17 cellular contexts compared by ENCODE assay signal in the genomic region with DNA sequence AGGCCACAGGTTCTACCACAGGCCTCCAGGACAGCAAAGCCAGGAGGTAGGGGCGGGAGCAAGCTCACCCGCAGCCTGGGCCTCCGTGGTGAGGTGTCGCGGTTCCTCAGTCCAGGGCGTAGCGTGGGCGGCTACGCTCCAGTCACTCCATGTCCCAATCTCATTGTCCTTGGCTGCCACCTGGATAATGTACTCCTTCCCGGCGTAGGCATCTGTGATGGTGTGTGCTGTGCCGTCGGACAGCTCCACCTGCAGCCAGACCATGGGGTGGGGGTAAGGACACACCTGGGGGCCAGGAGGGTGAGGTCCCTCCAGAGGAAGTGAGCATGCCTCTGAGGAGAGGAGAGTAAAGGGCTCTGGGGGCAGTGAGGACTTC. TPM values are rescaled to one million over a fixed set of nuclear protein-coding genes. Genes with fewer than 3 reads are reported as not detected.
"Had no signal": no experiment of that assay in that cellular context is flagged by ENCODE, and none has a peak within 500 bp of the region (broad histone marks: within the 10 kb centered on the region; RNA-seq: fewer than 3 reads in every experiment).

No MANE protein-coding gene starts in this region.

- ATAC-seq: activated naive CD4-positive, alpha-beta T cell treated with anti-CD3 and anti-CD28 coated beads, Interleukin-2, amount 50 U/mL, for 72 hours; heart right ventricle; right cardiac atrium; SK-N-SH treated with all-trans-retinoic acid at 6 μM for 48 hours; stimulated activated naive CD8-positive, alpha-beta T cell treated with anti-CD3 and anti-CD28 coated beads, Interleukin-15, amount 100 ng/mL, for 72 hours; T-helper 17 cell had no signal

- H3K27ac Mint-ChIP-seq: activated CD4-positive, alpha-beta T cell treated with anti-CD3 and anti-CD28 coated beads, Interleukin-2, amount 10 ng/mL, durations not matched to agents 7 days and 5 days; activated naive CD4-positive, alpha-beta T cell treated with anti-CD3 and anti-CD28 coated beads, Interleukin-2, amount 50 U/mL, for 72 hours; mesothelial cell of epicardium; stimulated activated naive CD8-positive, alpha-beta T cell treated with anti-CD3 and anti-CD28 coated beads, Interleukin-15, amount 100 ng/mL, for 72 hours; T-helper 17 cell had no signal

- H3K9me3 ChIP-seq: heart right ventricle, thoracic aorta had no signal

- H3K36me3 ChIP-seq: heart right ventricle, thoracic aorta had no signal

- DNase-seq: activated CD4-positive, alpha-beta T cell treated with anti-CD3 and anti-CD28 coated beads, Interleukin-2, amount 10 ng/mL, durations not matched to agents 7 days and 5 days; activated CD4-positive, CD25-positive, alpha-beta regulatory T cell; activated T-cell treated with anti-CD3 and anti-CD28 coated beads, Interleukin-2, amount 50 U/mL, for 1 hour; heart right ventricle; stimulated activated CD4-positive, alpha-beta T cell treated with anti-CD3 and anti-CD28 coated beads, Interleukin-2, amount 100 ng/mL, for 48 hours; stimulated activated naive CD8-positive, alpha-beta T cell treated with anti-CD3 and anti-CD28 coated beads, Interleukin-15, amount 100 ng/mL, for 72 hours; T-helper 17 cell had no signal

- H3K27ac ChIP-seq: heart right ventricle, thoracic aorta had no signal

- H3K9me3 Mint-ChIP-seq: activated CD4-positive, alpha-beta T cell treated with anti-CD3 and anti-CD28 coated beads, Interleukin-2, amount 10 ng/mL, durations not matched to agents 7 days and 5 days; activated naive CD4-positive, alpha-beta T cell treated with anti-CD3 and anti-CD28 coated beads, Interleukin-2, amount 50 U/mL, for 72 hours; mesothelial cell of epicardium; stimulated activated naive CD8-positive, alpha-beta T cell treated with anti-CD3 and anti-CD28 coated beads, Interleukin-15, amount 100 ng/mL, for 72 hours had no signal

- H3K4me3 Mint-ChIP-seq: activated CD4-positive, alpha-beta T cell treated with anti-CD3 and anti-CD28 coated beads, Interleukin-2, amount 10 ng/mL, durations not matched to agents 7 days and 5 days; mesothelial cell of epicardium; stimulated activated naive CD8-positive, alpha-beta T cell treated with anti-CD3 and anti-CD28 coated beads, Interleukin-15, amount 100 ng/mL, for 72 hours; T-helper 17 cell had no signal

- FAIRE-seq: colon, frontal cortex, islet of Langerhans, TTC549 had no signal

- H3K4me1 Mint-ChIP-seq: activated CD4-positive, alpha-beta T cell treated with anti-CD3 and anti-CD28 coated beads, Interleukin-2, amount 10 ng/mL, durations not matched to agents 7 days and 5 days; stimulated activated naive CD8-positive, alpha-beta T cell treated with anti-CD3 and anti-CD28 coated beads, Interleukin-15, amount 100 ng/mL, for 72 hours had no signal

- H3K4me3 ChIP-seq: heart right ventricle, thoracic aorta had no signal

- H3K36me3 Mint-ChIP-seq: activated naive CD4-positive, alpha-beta T cell treated with anti-CD3 and anti-CD28 coated beads, Interleukin-2, amount 50 U/mL, for 72 hours; mesothelial cell of epicardium had no signal

RNA-seq across cellular contexts. Expression of a gene that starts 29.8 kb away (rescaled TPM):
- total RNA-seq: activated CD4-positive, alpha-beta T cell treated with anti-CD3 and anti-CD28 coated beads, Interleukin-2, amount 10 ng/mL, durations not matched to agents 7 days and 5 days; fibroblast of lung; thoracic aorta had no signal
- polyA plus RNA-seq: fibroblast of lung had no signal

RNA-seq across cellular contexts. Expression of a gene that starts 36.9 kb away (rescaled TPM):
- total RNA-seq: activated CD4-positive, alpha-beta T cell treated with anti-CD3 and anti-CD28 coated beads, Interleukin-2, amount 10 ng/mL, durations not matched to agents 7 days and 5 days; fibroblast of lung; T-helper 17 cell had no signal
- polyA plus RNA-seq: fibroblast of lung had no signal
